2 cellular contexts compared by ENCODE assay signal in the genomic region with DNA sequence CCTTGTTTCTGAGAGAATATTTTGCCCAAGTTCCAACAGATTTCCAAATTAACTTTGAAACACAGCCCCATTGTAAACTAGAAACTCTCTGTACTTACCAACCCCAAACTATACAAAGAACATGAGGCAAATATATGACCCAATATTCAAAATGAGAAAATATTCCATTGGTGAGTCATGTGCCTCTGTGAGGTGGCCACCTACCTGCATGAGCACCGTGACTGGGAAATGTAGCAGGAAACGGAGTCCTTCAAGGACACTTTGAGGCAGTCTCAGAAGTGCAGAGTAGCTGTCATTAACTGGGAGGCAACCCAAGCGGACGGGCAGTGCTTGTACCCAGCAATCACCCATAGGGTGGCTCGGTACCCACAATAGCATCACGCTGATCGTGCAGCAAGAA.
TF ChIP-seq lines count a peak whose summit lies in the region.

No MANE protein-coding gene starts in this region.

TF ChIP-seq in IMR-90, 13 proteins besides CTCF, POLR2A, EP300 and RAD21:
- TF ChIP-seq FOS (IDR thresholded peaks at IDR 0.05; ENCODE audit: low read depth, low read length) = no peak
- no peak for TF ChIP-seq RCOR1 (IDR thresholded peaks at IDR 0.05; ENCODE audit: insufficient replicate concordance, low read length)
- TF ChIP-seq, protein P1, sequence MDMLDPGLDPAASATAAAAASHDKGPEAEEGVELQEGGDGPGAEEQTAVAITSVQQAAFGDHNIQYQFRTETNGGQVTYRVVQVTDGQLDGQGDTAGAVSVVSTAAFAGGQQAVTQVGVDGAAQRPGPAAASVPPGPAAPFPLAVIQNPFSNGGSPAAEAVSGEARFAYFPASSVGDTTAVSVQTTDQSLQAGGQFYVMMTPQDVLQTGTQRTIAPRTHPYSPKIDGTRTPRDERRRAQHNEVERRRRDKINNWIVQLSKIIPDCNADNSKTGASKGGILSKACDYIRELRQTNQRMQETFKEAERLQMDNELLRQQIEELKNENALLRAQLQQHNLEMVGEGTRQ (IDR thresholded peaks at IDR 0.05; ENCODE audit: low read depth, low read length) = no peak
- TF ChIP-seq CHD1 (IDR thresholded peaks at IDR 0.05; ENCODE audit: low read depth, low read length) = no peak
- no peak for TF ChIP-seq NFE2L2 (IDR thresholded peaks at IDR 0.05; ENCODE audit: low read depth, low read length)
- TF ChIP-seq SMC3 (IDR thresholded peaks at IDR 0.05; ENCODE audit: low read depth, low read length) = no peak
- TF ChIP-seq MAFK (IDR thresholded peaks at IDR 0.05; ENCODE audit: low read depth, low read length) = no peak
- TF ChIP-seq, protein P2, sequence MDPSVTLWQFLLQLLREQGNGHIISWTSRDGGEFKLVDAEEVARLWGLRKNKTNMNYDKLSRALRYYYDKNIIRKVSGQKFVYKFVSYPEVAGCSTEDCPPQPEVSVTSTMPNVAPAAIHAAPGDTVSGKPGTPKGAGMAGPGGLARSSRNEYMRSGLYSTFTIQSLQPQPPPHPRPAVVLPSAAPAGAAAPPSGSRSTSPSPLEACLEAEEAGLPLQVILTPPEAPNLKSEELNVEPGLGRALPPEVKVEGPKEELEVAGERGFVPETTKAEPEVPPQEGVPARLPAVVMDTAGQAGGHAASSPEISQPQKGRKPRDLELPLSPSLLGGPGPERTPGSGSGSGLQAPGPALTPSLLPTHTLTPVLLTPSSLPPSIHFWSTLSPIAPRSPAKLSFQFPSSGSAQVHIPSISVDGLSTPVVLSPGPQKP (IDR thresholded peaks at IDR 0.05; ENCODE audit: borderline replicate concordance, low read depth, low read length) = no peak
- TF ChIP-seq RFX5 (IDR thresholded peaks at IDR 0.05; ENCODE audit: low read depth, low read length) = no peak
- TF ChIP-seq MXI1 (IDR thresholded peaks at IDR 0.05; ENCODE audit: borderline replicate concordance, low read depth, low read length) = no peak
- TF ChIP-seq BHLHE40 (IDR thresholded peaks at IDR 0.05; ENCODE audit: low read depth, low read length) = no peak
- TF ChIP-seq MAZ (IDR thresholded peaks at IDR 0.05; ENCODE audit: borderline replicate concordance, low read depth, low read length) = no peak
- no peak for TF ChIP-seq CEBPB (IDR thresholded peaks at IDR 0.05; ENCODE audit: low read depth, low read length)

TF ChIP-seq in H1, 55 proteins besides CTCF, POLR2A, EP300 and RAD21:
- TF ChIP-seq SP4 (IDR thresholded peaks at IDR 0.05; ENCODE audit: low read length) (no peak), RBBP5 (IDR thresholded peaks at IDR 0.05; ENCODE audit: borderline replicate concordance, low read depth, low read length) (no peak), NANOG (IDR thresholded peaks at IDR 0.05; ENCODE audit: insufficient read depth, low read depth, low read length, poor library complexity, severe bottlenecking) (no peak), SIRT6 (IDR thresholded peaks at IDR 0.05; ENCODE audit: low read length) (no peak)
